ENCODE assay signal across 9 cellular contexts in genomic region chr10:7503190-7503589, GRCh38.
"Had no signal": no experiment of that assay in that cellular context is flagged by ENCODE, and none has a peak within 500 bp of the region (broad histone marks: within the 10 kb centered on the region; RNA-seq: fewer than 3 reads in every experiment).

No MANE protein-coding gene starts in this region.

- FAIRE-seq: HTR-8/SVneo had no signal

- DNase-seq: GM23248, GOT3, H7, HFFc6, IMR-90, KG1 had no signal

- ATAC-seq: HCT116, K562 had no signal
